Comparison of ENCODE assay signal across 19 cellular contexts in genomic region chr22:25622011-25622410, GRCh38. TPM values are rescaled to one million over a fixed set of nuclear protein-coding genes. Genes with fewer than 3 reads are reported as not detected.
A peak's percentile ranks its signal among the peaks of the same experiment; 100 is the strongest.
DNase-seq lines count a peak whose midpoint lies in the region; ATAC-seq, FAIRE-seq and TF ChIP-seq lines count a peak whose summit lies in the region.
"Had no signal": no experiment of that assay in that cellular context is flagged by ENCODE, and none has a peak within 500 bp of the region (broad histone marks: within the 10 kb centered on the region; RNA-seq: fewer than 3 reads in every experiment).

No MANE protein-coding gene starts in this region.

- H3K4me2 ChIP-seq in OCI-LY3 (ENCODE audit: low read length): 0 out of 2 replicates have a peak overlapping the region, but pooled peaks have one; percentile 80

- H3K27me3 ChIP-seq in OCI-LY3 (ENCODE audit: low read depth, low read length): no peaks in the 10 kb centered on the region
- H3K27me3 ChIP-seq in body of pancreas: no peaks in the 10 kb centered on the region
- no peaks in the 10 kb centered on the region for H3K27me3 ChIP-seq in small intestine (ENCODE audit: control insufficient read depth in 2 of 2, insufficient read depth in 2 of 2, low read length in 2 of 2)
- H3K27me3 ChIP-seq: SJSA1 had no signal

- intact Hi-C loops in body of pancreas (cut with DNase I): no loop called here

- H3K4me1 ChIP-seq in OCI-LY3 (ENCODE audit: low read length): peaks cover 34% of the 10 kb centered on the region
- H3K4me1 ChIP-seq in body of pancreas: peaks cover 6% of the 10 kb centered on the region
- no peaks in the 10 kb centered on the region for H3K4me1 ChIP-seq in small intestine (ENCODE audit: control insufficient read depth in 2 of 2, insufficient read depth in 1 of 2, low read depth in 1 of 2, low read length in 1 of 2)
- H3K4me1 ChIP-seq: SJSA1 had no signal

- H3K9ac ChIP-seq in OCI-LY3 (ENCODE audit: low read length): no peak overlapping the region

- H3K4me3 ChIP-seq in OCI-LY3 (ENCODE audit: low read length) (no peak overlapping the region), body of pancreas (no peak overlapping the region), coronary artery (no peak overlapping the region), small intestine (ENCODE audit: low read depth in 1 of 2, low read length in 2 of 2) (no peak overlapping the region)
- H3K4me3 ChIP-seq: SJSA1 had no signal

- peak; percentile 59 for ATAC-seq in body of pancreas
- ATAC-seq in HG03139 (IDR thresholded peaks at IDR 0.05; ENCODE audit: unreplicated experiment): no peak
- ATAC-seq: PC-3 had no signal

- H3K9me3 ChIP-seq in OCI-LY3 (ENCODE audit: insufficient read depth, low read length) (no peaks in the 10 kb centered on the region), body of pancreas (no peaks in the 10 kb centered on the region), small intestine (ENCODE audit: control insufficient read depth, low read depth) (no peaks in the 10 kb centered on the region)
- H3K9me3 ChIP-seq: SJSA1 had no signal

- peak; percentile 12 for DNase-seq in ELF-1 (ENCODE audit: low read depth, low spot score)
- peak in 1 of 4 donors; percentile 13 for DNase-seq in body of pancreas
- DNase-seq in renal cortical epithelial cell (ENCODE audit: low read depth): peak; percentile 24
- no peak for DNase-seq in coronary artery (ENCODE audit: low spot score)
- no peak for DNase-seq in NCI-H2227 (lab: John Stamatoyannopoulos, UW; ENCODE audit: unreplicated experiment)
- DNase-seq in small intestine: no peak
- DNase-seq: activated CD4-positive, alpha-beta T cell treated with anti-CD3 and anti-CD28 coated beads for 1 hour; amygdala; foreskin melanocyte; Karpas-422; NCI-H1436; NCI-H2171; NCI-H774; PC-3 had no signal

- H3K79me2 ChIP-seq in OCI-LY3 (ENCODE audit: low read length): peaks cover 95% of the 10 kb centered on the region

- no peak overlapping the region for H3K27ac ChIP-seq in OCI-LY3 (ENCODE audit: low read length)
- peak overlapping the region in 2 of 4 donors; percentile 40 to 41 for H3K27ac ChIP-seq in body of pancreas
- H3K27ac ChIP-seq in coronary artery: no peak overlapping the region
- no peak overlapping the region for H3K27ac ChIP-seq in small intestine (ENCODE audit: low read depth in 1 of 2, low read length in 1 of 2)
- H3K27ac ChIP-seq: SJSA1 had no signal

- FAIRE-seq in small intestine (lab: Jason Lieb, UNC): no peak
- FAIRE-seq: colon, endometrium had no signal

- H2AFZ ChIP-seq in OCI-LY3 (ENCODE audit: low read depth, low read length): no peak overlapping the region

- no peak for TF ChIP-seq POLR2A in body of pancreas (IDR thresholded peaks at IDR 0.05)

- WGBS in body of pancreas, 2 donors: 68 to 74% methylated on average over 9 of the region's 9 CpGs
- 87 to 90% (median 90%) methylated on average over 9 of the region's 9 CpGs for WGBS in small intestine, 3 donors

- TF ChIP-seq CTCF in OCI-LY3 (IDR thresholded peaks at IDR 0.05; ENCODE audit: low read depth, low read length) (no peak), body of pancreas (IDR thresholded peaks at IDR 0.05) (no peak), coronary artery (IDR thresholded peaks at IDR 0.05) (no peak)

- peaks cover 95% of the 10 kb centered on the region for H4K20me1 ChIP-seq in OCI-LY3 (ENCODE audit: insufficient read depth, low read length)

- H3K36me3 ChIP-seq in OCI-LY3 (replicated peaks; ENCODE audit: low read depth, low read length): peaks cover 24% of the 10 kb centered on the region
- H3K36me3 ChIP-seq in body of pancreas (replicated peaks in 1 of 2; ENCODE audit: insufficient read depth in 1 of 2, low read depth in 2 of 2): no peaks in the 10 kb centered on the region
- H3K36me3 ChIP-seq in small intestine (ENCODE audit: control insufficient read depth in 2 of 2, insufficient read depth in 2 of 2, low read length in 2 of 2): no peaks in the 10 kb centered on the region
- H3K36me3 ChIP-seq: SJSA1 had no signal

RNA-seq across cellular contexts. Expression of gene GRK3, which starts 57.5 kb away (rescaled TPM):
- total RNA-seq in body of pancreas (10 to 100 TPM; 10.4 to 10.9 TPM), renal cortical epithelial cell (0.87 and 2.4 TPM in 2 replicates)
- polyA plus RNA-seq in small intestine: 1 to 10 TPM in 1 of 3 donors, under 1 TPM in 2; 0.22 to 3.2 (median 0.81) TPM

Comparison
In these comparisons a context has a peak if more than half of its experiments do, and no peak if none do; other contexts are left out.
1. DNase-seq: peak in ELF-1 (single experiment) and renal cortical epithelial cell (single experiment); none in coronary artery (single experiment), NCI-H2227 (single experiment) and small intestine (single experiment).